Comparison of ENCODE assay signal across 1 cellular context in the genomic region with DNA sequence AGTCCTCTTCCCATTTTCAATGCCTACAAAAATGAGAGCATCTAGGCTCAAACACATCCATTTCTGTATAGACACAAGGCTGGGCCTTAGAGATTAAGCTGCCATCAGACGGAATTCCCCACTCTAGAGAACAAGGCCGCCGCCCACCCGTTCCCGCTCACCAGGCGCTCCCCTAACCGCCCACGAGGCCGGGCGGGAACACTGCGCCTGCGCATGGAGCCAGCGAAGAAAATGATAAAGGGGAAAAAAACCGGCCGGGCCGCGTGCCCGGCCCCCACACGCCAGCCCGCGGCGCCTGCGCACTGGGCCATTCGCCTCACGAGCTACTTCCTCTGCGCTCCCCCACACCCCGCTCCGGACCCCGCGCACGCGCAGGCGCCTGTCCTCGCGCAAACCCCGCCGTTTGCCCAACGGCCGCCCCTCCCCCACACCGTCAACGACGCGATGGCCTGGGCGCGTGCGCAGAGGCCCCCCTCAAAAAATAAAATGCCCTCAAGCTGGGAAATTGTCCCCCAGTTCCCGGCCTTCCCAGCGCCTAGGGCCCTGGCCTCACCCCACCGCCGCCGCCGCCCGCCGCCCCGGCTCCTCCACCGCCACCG.
TF ChIP-seq lines count a peak whose summit lies in the region.

No MANE protein-coding gene starts in this region.

TF ChIP-seq in HepG2, 621 proteins besides CTCF, POLR2A, EP300 and RAD21 (continued from another document and continues in another):
- TF ChIP-seq HNF1B (CRISPR knock-in tag; IDR thresholded peaks at IDR 0.05) (peak; percentile 9; the same call in 1 of the 2 replicates), ZNF225 (CRISPR knock-in tag; IDR thresholded peaks at IDR 0.05) (0 out of 2 replicates have a peak, but pooled peaks have one; percentile 27), HDAC2 (CRISPR knock-in tag; IDR thresholded peaks at IDR 0.05) (peak; percentile 58; the same call in 1 of the 2 replicates), U2AF1 (optimal IDR thresholded peaks at IDR 0.05; ENCODE audit: low read depth, low read length) (peak; percentile 47), ZNF749 (CRISPR knock-in tag; IDR thresholded peaks at IDR 0.05; ENCODE audit: borderline replicate concordance) (peak; percentile 76; the same call in 1 of the 2 replicates), U2AF2 (IDR thresholded peaks at IDR 0.05; ENCODE audit: low read depth, low read length) (no peak), WIZ (CRISPR knock-in tag; IDR thresholded peaks at IDR 0.05) (no peak), XBP1 (CRISPR knock-in tag; IDR thresholded peaks at IDR 0.05) (no peak), ZNF713 (CRISPR knock-in tag; IDR thresholded peaks at IDR 0.05) (no peak), NFE2 (CRISPR knock-in tag; IDR thresholded peaks at IDR 0.05) (no peak), MATR3 (CRISPR knock-in tag; IDR thresholded peaks at IDR 0.05) (no peak), ZNF543 (CRISPR knock-in tag; IDR thresholded peaks at IDR 0.05) (no peak), POLR2AphosphoS5 (IDR thresholded peaks at IDR 0.05; ENCODE audit: low read depth, low read length) (peak; percentile 51; the same call in 1 of the 2 replicates), GATAD1 (CRISPR knock-in tag; IDR thresholded peaks at IDR 0.05) (0 out of 2 replicates have a peak, but pooled peaks have one; percentile 22), SATB2 (CRISPR knock-in tag; IDR thresholded peaks at IDR 0.05) (no peak), ZZZ3 (CRISPR knock-in tag; IDR thresholded peaks at IDR 0.05; ENCODE audit: borderline replicate concordance) (no peak), MXI1 (IDR thresholded peaks at IDR 0.05; ENCODE audit: borderline replicate concordance, low read depth, low read length) (peak; percentile 71; the same call in 2 of the 3 replicates), ZNF414 (CRISPR knock-in tag; IDR thresholded peaks at IDR 0.05) (0 out of 2 replicates have a peak, but pooled peaks have one; percentile 20), NR2C2 (CRISPR knock-in tag; IDR thresholded peaks at IDR 0.05; ENCODE audit: borderline replicate concordance) (no peak), ZNF33B (CRISPR knock-in tag; IDR thresholded peaks at IDR 0.05) (no peak), GABPA (IDR thresholded peaks at IDR 0.05; ENCODE audit: low read depth, low read length) (peak; percentile 37; the same call in 1 of the 2 replicates), GABPA (CRISPR knock-in tag; IDR thresholded peaks at IDR 0.05; ENCODE audit: low read depth) (0 out of 2 replicates have a peak, but pooled peaks have one; percentile 40), PHF8 (CRISPR knock-in tag; IDR thresholded peaks at IDR 0.05) (peak; percentile 7; the same call in 1 of the 2 replicates), SRF (IDR thresholded peaks at IDR 0.05; ENCODE audit: low read depth, low read length) (no peak), FUBP1 (CRISPR knock-in tag; IDR thresholded peaks at IDR 0.05; ENCODE audit: borderline replicate concordance) (no peak), ZEB1 (IDR thresholded peaks at IDR 0.05; ENCODE audit: insufficient replicate concordance, low read depth) (no peak), THAP7 (CRISPR knock-in tag; IDR thresholded peaks at IDR 0.05) (no peak), BRCA1 (CRISPR knock-in tag; IDR thresholded peaks at IDR 0.05) (no peak), ZNF768 (CRISPR knock-in tag; IDR thresholded peaks at IDR 0.05) (no peak), ZNF235 (CRISPR knock-in tag; IDR thresholded peaks at IDR 0.05; ENCODE audit: borderline replicate concordance) (no peak), TCF7 (IDR thresholded peaks at IDR 0.05; ENCODE audit: low read depth) (0 out of 2 replicates have a peak, but pooled peaks have one; percentile 9)
- TF ChIP-seq, protein P1, sequence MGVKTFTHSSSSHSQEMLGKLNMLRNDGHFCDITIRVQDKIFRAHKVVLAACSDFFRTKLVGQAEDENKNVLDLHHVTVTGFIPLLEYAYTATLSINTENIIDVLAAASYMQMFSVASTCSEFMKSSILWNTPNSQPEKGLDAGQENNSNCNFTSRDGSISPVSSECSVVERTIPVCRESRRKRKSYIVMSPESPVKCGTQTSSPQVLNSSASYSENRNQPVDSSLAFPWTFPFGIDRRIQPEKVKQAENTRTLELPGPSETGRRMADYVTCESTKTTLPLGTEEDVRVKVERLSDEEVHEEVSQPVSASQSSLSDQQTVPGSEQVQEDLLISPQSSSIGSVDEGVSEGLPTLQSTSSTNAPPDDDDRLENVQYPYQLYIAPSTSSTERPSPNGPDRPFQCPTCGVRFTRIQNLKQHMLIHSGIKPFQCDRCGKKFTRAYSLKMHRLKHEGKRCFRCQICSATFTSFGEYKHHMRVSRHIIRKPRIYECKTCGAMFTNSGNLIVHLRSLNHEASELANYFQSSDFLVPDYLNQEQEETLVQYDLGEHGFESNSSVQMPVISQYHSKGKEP (CRISPR knock-in tag; IDR thresholded peaks at IDR 0.05), result no peak; the same call in 1 of the 2 replicates
- TF ChIP-seq, protein P2, sequence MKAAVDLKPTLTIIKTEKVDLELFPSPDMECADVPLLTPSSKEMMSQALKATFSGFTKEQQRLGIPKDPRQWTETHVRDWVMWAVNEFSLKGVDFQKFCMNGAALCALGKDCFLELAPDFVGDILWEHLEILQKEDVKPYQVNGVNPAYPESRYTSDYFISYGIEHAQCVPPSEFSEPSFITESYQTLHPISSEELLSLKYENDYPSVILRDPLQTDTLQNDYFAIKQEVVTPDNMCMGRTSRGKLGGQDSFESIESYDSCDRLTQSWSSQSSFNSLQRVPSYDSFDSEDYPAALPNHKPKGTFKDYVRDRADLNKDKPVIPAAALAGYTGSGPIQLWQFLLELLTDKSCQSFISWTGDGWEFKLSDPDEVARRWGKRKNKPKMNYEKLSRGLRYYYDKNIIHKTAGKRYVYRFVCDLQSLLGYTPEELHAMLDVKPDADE (CRISPR knock-in tag; IDR thresholded peaks at IDR 0.05), result no peak
- TF ChIP-seq, protein P3, sequence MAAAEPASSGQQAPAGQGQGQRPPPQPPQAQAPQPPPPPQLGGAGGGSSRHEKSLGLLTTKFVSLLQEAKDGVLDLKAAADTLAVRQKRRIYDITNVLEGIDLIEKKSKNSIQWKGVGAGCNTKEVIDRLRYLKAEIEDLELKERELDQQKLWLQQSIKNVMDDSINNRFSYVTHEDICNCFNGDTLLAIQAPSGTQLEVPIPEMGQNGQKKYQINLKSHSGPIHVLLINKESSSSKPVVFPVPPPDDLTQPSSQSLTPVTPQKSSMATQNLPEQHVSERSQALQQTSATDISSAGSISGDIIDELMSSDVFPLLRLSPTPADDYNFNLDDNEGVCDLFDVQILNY (CRISPR knock-in tag; conservative IDR thresholded peaks at IDR 0.05), result no peak
- TF ChIP-seq, protein P4, sequence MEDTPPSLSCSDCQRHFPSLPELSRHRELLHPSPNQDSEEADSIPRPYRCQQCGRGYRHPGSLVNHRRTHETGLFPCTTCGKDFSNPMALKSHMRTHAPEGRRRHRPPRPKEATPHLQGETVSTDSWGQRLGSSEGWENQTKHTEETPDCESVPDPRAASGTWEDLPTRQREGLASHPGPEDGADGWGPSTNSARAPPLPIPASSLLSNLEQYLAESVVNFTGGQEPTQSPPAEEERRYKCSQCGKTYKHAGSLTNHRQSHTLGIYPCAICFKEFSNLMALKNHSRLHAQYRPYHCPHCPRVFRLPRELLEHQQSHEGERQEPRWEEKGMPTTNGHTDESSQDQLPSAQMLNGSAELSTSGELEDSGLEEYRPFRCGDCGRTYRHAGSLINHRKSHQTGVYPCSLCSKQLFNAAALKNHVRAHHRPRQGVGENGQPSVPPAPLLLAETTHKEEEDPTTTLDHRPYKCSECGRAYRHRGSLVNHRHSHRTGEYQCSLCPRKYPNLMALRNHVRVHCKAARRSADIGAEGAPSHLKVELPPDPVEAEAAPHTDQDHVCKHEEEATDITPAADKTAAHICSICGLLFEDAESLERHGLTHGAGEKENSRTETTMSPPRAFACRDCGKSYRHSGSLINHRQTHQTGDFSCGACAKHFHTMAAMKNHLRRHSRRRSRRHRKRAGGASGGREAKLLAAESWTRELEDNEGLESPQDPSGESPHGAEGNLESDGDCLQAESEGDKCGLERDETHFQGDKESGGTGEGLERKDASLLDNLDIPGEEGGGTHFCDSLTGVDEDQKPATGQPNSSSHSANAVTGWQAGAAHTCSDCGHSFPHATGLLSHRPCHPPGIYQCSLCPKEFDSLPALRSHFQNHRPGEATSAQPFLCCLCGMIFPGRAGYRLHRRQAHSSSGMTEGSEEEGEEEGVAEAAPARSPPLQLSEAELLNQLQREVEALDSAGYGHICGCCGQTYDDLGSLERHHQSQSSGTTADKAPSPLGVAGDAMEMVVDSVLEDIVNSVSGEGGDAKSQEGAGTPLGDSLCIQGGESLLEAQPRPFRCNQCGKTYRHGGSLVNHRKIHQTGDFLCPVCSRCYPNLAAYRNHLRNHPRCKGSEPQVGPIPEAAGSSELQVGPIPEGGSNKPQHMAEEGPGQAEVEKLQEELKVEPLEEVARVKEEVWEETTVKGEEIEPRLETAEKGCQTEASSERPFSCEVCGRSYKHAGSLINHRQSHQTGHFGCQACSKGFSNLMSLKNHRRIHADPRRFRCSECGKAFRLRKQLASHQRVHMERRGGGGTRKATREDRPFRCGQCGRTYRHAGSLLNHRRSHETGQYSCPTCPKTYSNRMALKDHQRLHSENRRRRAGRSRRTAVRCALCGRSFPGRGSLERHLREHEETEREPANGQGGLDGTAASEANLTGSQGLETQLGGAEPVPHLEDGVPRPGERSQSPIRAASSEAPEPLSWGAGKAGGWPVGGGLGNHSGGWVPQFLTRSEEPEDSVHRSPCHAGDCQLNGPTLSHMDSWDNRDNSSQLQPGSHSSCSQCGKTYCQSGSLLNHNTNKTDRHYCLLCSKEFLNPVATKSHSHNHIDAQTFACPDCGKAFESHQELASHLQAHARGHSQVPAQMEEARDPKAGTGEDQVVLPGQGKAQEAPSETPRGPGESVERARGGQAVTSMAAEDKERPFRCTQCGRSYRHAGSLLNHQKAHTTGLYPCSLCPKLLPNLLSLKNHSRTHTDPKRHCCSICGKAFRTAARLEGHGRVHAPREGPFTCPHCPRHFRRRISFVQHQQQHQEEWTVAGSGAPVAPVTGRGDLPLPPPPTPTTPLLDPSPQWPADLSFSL (CRISPR knock-in tag; IDR thresholded peaks at IDR 0.05), result no peak
- TF ChIP-seq, protein P5, sequence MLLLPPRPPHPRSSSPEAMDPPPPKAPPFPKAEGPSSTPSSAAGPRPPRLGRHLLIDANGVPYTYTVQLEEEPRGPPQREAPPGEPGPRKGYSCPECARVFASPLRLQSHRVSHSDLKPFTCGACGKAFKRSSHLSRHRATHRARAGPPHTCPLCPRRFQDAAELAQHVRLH (CRISPR knock-in tag; IDR thresholded peaks at IDR 0.05; ENCODE audit: borderline replicate concordance, low read depth), result peak; percentile 57
